ENCODE assay signal across 8 cellular contexts in genomic region chr1:232629250-232630046, GRCh38. TPM values are rescaled to one million over a fixed set of nuclear protein-coding genes. Genes with fewer than 3 reads are reported as not detected.
DNase-seq lines count a peak whose midpoint lies in the region; ATAC-seq lines count a peak whose summit lies in the region.

No MANE protein-coding gene starts in this region.

- ATAC-seq in HG02759 (IDR thresholded peaks at IDR 0.05; ENCODE audit: unreplicated experiment) (peak; percentile 53), sciatic nerve (peak; percentile 19)

- no peaks in the 10 kb centered on the region for H3K9me3 Mint-ChIP-seq in activated naive CD8-positive, alpha-beta T cell (ENCODE audit: low read depth)

- peak; percentile 54 for DNase-seq in NCI-H748 (lab: John Stamatoyannopoulos, UW; ENCODE audit: unreplicated experiment)
- no peak for DNase-seq in NCI-H748 treated with DMSO at 0.1 percent for 48 hours (lab: John Stamatoyannopoulos, UW)
- DNase-seq in NCI-H460 (ENCODE audit: extremely low read depth, low read depth) = peak; percentile 17
- DNase-seq in hypothalamus (lab: John Stamatoyannopoulos, UW) = peak in 31 of 51 donors; percentile 8 to 73 (median 35)
- DNase-seq in sciatic nerve (ENCODE audit: low spot score) = peak; percentile 76
- DNase-seq in DMS114 treated with DMSO at 0.1 percent for 48 hours (lab: John Stamatoyannopoulos, UW; ENCODE audit: unreplicated experiment) = no peak

- peak overlapping the region; percentile 82 for H3K27ac Mint-ChIP-seq in activated naive CD8-positive, alpha-beta T cell

- H3K4me3 Mint-ChIP-seq in activated naive CD8-positive, alpha-beta T cell = peak overlapping the region; percentile 92

- H3K27me3 Mint-ChIP-seq in activated naive CD8-positive, alpha-beta T cell = peaks cover 19% of the 10 kb centered on the region

- intact Hi-C loops in sciatic nerve (cut with DNase I) = loop anchor here (10.0 kb wide), 1 partner anchor 615 kb away; no protein-coding TSS in a partner anchor

- H3K4me1 Mint-ChIP-seq in activated naive CD8-positive, alpha-beta T cell (ENCODE audit: low read depth) = peaks cover 31% of the 10 kb centered on the region

- H3K36me3 Mint-ChIP-seq in activated naive CD8-positive, alpha-beta T cell = no peaks in the 10 kb centered on the region

RNA-seq across cellular contexts. Expression of gene SIPA1L2, which starts 0.5 kb away (rescaled TPM):
- 8.9 TPM in 2 replicates for total RNA-seq in NCI-H460 (2014; rRNA removed; shearing (Covaris generic))
- polyA plus RNA-seq in NCI-H460 (2014; cell fraction: nucleus; rRNA removed) = 5.0 and 6.0 TPM in 2 replicates
- 61.5 TPM for total RNA-seq in sciatic nerve

Comparison
In these comparisons a context has a peak if more than half of its experiments do, and no peak if none do; other contexts are left out.
1. DNase-seq: peak in NCI-H748 (single experiment), NCI-H460 (single experiment), hypothalamus (31 of 51) and sciatic nerve (single experiment); none in NCI-H748 treated with DMSO at 0.1 percent for 48 hours (single experiment) and DMS114 treated with DMSO at 0.1 percent for 48 hours (single experiment).